ENCODE assay signal across 8 cellular contexts in the genomic region with DNA sequence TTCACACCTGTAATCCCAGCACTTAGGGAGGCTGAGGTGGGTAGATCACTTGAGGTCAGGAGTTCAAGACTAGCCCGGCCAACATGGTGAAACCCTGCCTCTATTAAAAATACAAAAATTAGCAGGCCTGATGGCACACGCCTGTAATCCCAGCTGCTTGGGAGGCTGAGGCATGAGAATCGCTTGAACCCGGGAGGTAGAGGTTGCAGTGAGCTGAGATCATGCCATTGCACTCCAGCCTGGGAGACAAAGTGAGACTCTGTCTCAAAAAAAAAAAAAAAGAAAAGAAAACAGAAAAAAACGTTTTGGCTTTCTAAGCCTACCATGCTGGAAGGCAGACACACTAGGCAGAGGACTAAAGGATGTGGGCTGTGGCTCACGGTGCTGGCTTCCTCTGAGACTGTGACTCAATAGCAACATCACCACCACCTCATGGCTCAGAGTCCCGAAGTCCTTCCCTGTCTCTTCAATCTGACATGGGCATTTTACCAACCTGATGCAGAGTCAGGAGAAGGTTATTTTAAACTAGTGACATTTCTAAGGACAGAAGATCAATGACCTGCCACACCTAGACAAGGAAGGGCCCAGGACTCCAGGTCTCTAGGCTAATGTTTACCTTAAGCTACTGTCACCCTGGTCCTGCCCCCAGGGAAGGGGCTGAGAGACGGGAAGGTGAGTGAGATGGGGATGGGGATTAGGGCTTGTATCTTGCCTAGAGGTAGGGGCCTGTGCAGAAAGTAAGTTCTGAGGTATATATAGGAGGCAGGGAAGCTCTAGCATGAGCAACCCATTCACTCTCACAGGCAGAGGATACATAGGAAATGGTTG. TPM values are rescaled to one million over a fixed set of nuclear protein-coding genes. Genes with fewer than 3 reads are reported as not detected.
DNase-seq lines count a peak whose midpoint lies in the region; ATAC-seq lines count a peak whose summit lies in the region.

No MANE protein-coding gene starts in this region.

- H3K36me3 Mint-ChIP-seq in activated CD4-positive, alpha-beta memory T cell treated with anti-CD3 and anti-CD28 coated beads, Interleukin-2, amount 10 ng/mL, durations not matched to agents 7 days and 5 days (ENCODE audit: low read depth) = no peaks in the 10 kb centered on the region

- H3K4me3 Mint-ChIP-seq in activated CD4-positive, alpha-beta memory T cell treated with anti-CD3 and anti-CD28 coated beads, Interleukin-2, amount 10 ng/mL, durations not matched to agents 7 days and 5 days = peak overlapping the region; percentile 68

- ATAC-seq in GM19438 (IDR thresholded peaks at IDR 0.05; ENCODE audit: low read depth, unreplicated experiment) = peak; percentile 51
- peak; percentile 61 for ATAC-seq in HG03521 (IDR thresholded peaks at IDR 0.05; ENCODE audit: unreplicated experiment)

- POLR2A ChIA-PET in activated CD4-positive, alpha-beta memory T cell treated with anti-CD3 and anti-CD28 coated beads, Interleukin-2, amount 10 ng/mL, durations not matched to agents 7 days and 5 days (lab: Charles Lee) = interaction anchor here (0.7 to 6.9 kb wide), 20 partner anchors 9 to 178 kb away, joined by 3 to 73 read pairs (median 6); partner anchors contain the start of genes DNAJC18, SMIM33 and STING1

- H3K27ac Mint-ChIP-seq in activated CD4-positive, alpha-beta memory T cell treated with anti-CD3 and anti-CD28 coated beads, Interleukin-2, amount 10 ng/mL, durations not matched to agents 7 days and 5 days = peak overlapping the region; percentile 98

- H3K9me3 Mint-ChIP-seq in activated CD4-positive, alpha-beta memory T cell treated with anti-CD3 and anti-CD28 coated beads, Interleukin-2, amount 10 ng/mL, durations not matched to agents 7 days and 5 days = no peaks in the 10 kb centered on the region

- peaks cover 68% of the 10 kb centered on the region for H3K4me1 Mint-ChIP-seq in activated CD4-positive, alpha-beta memory T cell treated with anti-CD3 and anti-CD28 coated beads, Interleukin-2, amount 10 ng/mL, durations not matched to agents 7 days and 5 days

- no peaks in the 10 kb centered on the region for H3K27me3 Mint-ChIP-seq in activated CD4-positive, alpha-beta memory T cell treated with anti-CD3 and anti-CD28 coated beads, Interleukin-2, amount 10 ng/mL, durations not matched to agents 7 days and 5 days

- H3K27ac ChIP-seq in epithelial cell of prostate = peak overlapping the region; percentile 42

- CTCF ChIA-PET in activated CD4-positive, alpha-beta memory T cell treated with anti-CD3 and anti-CD28 coated beads, Interleukin-2, amount 10 ng/mL, durations not matched to agents 7 days and 5 days (lab: Charles Lee) = interaction anchor here (0.7 to 4.4 kb wide), 11 partner anchors 11 to 103 kb away, joined by 3 to 20 read pairs (median 7); partner anchors contain the start of genes DNAJC18 and STING1

- peak; percentile 90 for DNase-seq in activated CD4-positive, alpha-beta memory T cell treated with anti-CD3 and anti-CD28 coated beads, Interleukin-2, amount 10 ng/mL, durations not matched to agents 7 days and 5 days
- DNase-seq in epithelial cell of prostate (ENCODE audit: low read depth, low spot score) = no peak
- DNase-seq in stimulated activated CD4-positive, alpha-beta T cell treated with anti-CD3 and anti-CD28 coated beads, Interleukin-1b, Interleukin-23, amount 100 ng/mL, for 24 hours (ENCODE audit: low read depth in 4 of 4, low spot score in 1 of 4) = peak in 3 of 4 experiments; percentile 46 to 68 (median 56)
- DNase-seq in NCI-H2171 (lab: John Stamatoyannopoulos, UW) = no peak
- DNase-seq in NCI-H2029 (lab: John Stamatoyannopoulos, UW) = no peak
- no peak for DNase-seq in NCI-H187 (lab: John Stamatoyannopoulos, UW)

RNA-seq across cellular contexts. Expression of gene ECSCR, which starts 3.7 kb away (rescaled TPM):
- total RNA-seq in activated CD4-positive, alpha-beta memory T cell treated with anti-CD3 and anti-CD28 coated beads, Interleukin-2, amount 10 ng/mL, durations not matched to agents 7 days and 5 days = 1 to 10 TPM in 1 of 2 experiments, not detected in 1; 1.1 TPM

RNA-seq across cellular contexts. Expression of gene SMIM33, which starts 12.0 kb away (rescaled TPM):
- 1 to 10 TPM; 2.0 to 2.3 TPM for total RNA-seq in activated CD4-positive, alpha-beta memory T cell treated with anti-CD3 and anti-CD28 coated beads, Interleukin-2, amount 10 ng/mL, durations not matched to agents 7 days and 5 days

RNA-seq across cellular contexts. Expression of gene DNAJC18, which starts 19.5 kb away (rescaled TPM):
- 10 to 100 TPM; 16.1 to 17.0 TPM for total RNA-seq in activated CD4-positive, alpha-beta memory T cell treated with anti-CD3 and anti-CD28 coated beads, Interleukin-2, amount 10 ng/mL, durations not matched to agents 7 days and 5 days

RNA-seq across cellular contexts. Expression of gene STING1, which starts 23.8 kb away (rescaled TPM):
- 100 to 1,000 TPM; 277 to 281 TPM for total RNA-seq in activated CD4-positive, alpha-beta memory T cell treated with anti-CD3 and anti-CD28 coated beads, Interleukin-2, amount 10 ng/mL, durations not matched to agents 7 days and 5 days

RNA-seq across cellular contexts. Expression of gene SPATA24, which starts 54.9 kb away (rescaled TPM):
- total RNA-seq in activated CD4-positive, alpha-beta memory T cell treated with anti-CD3 and anti-CD28 coated beads, Interleukin-2, amount 10 ng/mL, durations not matched to agents 7 days and 5 days = 1 to 10 TPM; 9.4 to 9.5 TPM

Comparison
In these comparisons a context has a peak if more than half of its experiments do, and no peak if none do; other contexts are left out.
1. DNase-seq: peak in activated CD4-positive, alpha-beta memory T cell treated with anti-CD3 and anti-CD28 coated beads, Interleukin-2, amount 10 ng/mL, durations not matched to agents 7 days and 5 days (single experiment) and stimulated activated CD4-positive, alpha-beta T cell treated with anti-CD3 and anti-CD28 coated beads, Interleukin-1b, Interleukin-23, amount 100 ng/mL, for 24 hours (3 of 4); none in epithelial cell of prostate (single experiment), NCI-H2171 (single experiment), NCI-H2029 (single experiment) and NCI-H187 (0 of 2).